ENCODE assay signal across 8 cellular contexts in genomic region chrX:56812515-56813105, GRCh38.
DNase-seq lines count a peak whose midpoint lies in the region; ATAC-seq and TF ChIP-seq lines count a peak whose summit lies in the region.

No MANE protein-coding gene starts in this region.

- no peak overlapping the region for H2AFZ ChIP-seq in hepatocyte

- TF ChIP-seq POLR2A in breast epithelium (IDR thresholded peaks at IDR 0.05), result no peak

- H3K4me3 ChIP-seq in GM08714 (ENCODE audit: low read length) (peak overlapping the region; percentile 61; the same call in 1 of the 2 replicates), breast epithelium (peak overlapping the region; percentile 2 to 44 (median 9)), rectal smooth muscle tissue (ENCODE audit: low read length) (peak overlapping the region; percentile 17), hepatocyte (no peak overlapping the region)
- H3K4me3 ChIP-seq in Jurkat, Clone E6-1 (ENCODE audit: low read length), result no peak overlapping the region

- no peaks in the 10 kb centered on the region for H3K36me3 ChIP-seq in breast epithelium
- H3K36me3 ChIP-seq in rectal smooth muscle tissue (ENCODE audit: control insufficient read depth, insufficient read depth, low read length), result no peaks in the 10 kb centered on the region
- no peaks in the 10 kb centered on the region for H3K36me3 ChIP-seq in hepatocyte (replicated peaks; ENCODE audit: insufficient read depth, low read depth)

- peak overlapping the region; percentile 45 to 68 for H3K27ac ChIP-seq in breast epithelium
- no peak overlapping the region for H3K27ac ChIP-seq in rectal smooth muscle tissue (ENCODE audit: low read depth, low read length)
- no peak overlapping the region for H3K27ac ChIP-seq in hepatocyte

- H3K79me2 ChIP-seq in hepatocyte, result peaks cover 6% of the 10 kb centered on the region

- no peaks in the 10 kb centered on the region for H3K9me2 ChIP-seq in hepatocyte (replicated peaks; ENCODE audit: insufficient read depth)

- H3K9me3 ChIP-seq in breast epithelium (no peaks in the 10 kb centered on the region), hepatocyte (ENCODE audit: low read depth) (no peaks in the 10 kb centered on the region)

- DNase-seq in Jurkat, Clone E6-1 (ENCODE audit: low read depth, low spot score), result peak; percentile 41
- DNase-seq in breast epithelium (ENCODE audit: low spot score in 2 of 2), result no peak
- DNase-seq in NCI-H345 (lab: John Stamatoyannopoulos, UW), result no peak
- DNase-seq in hepatocyte (ENCODE audit: low spot score), result no peak
- no peak for DNase-seq in HK-2 (ENCODE audit: unreplicated experiment)

- WGBS in hepatocyte (ENCODE audit: low lambda C conversion rate, missing lambda C conversion rate), result 88% methylated on average over 7 of the region's 7 CpGs

- ATAC-seq in GM21423 (IDR thresholded peaks at IDR 0.05; ENCODE audit: unreplicated experiment), result peak; percentile 88

- no peak overlapping the region for H3K4me2 ChIP-seq in hepatocyte

- H4K20me1 ChIP-seq in hepatocyte (ENCODE audit: insufficient read depth, poor library complexity, severe bottlenecking), result no peaks in the 10 kb centered on the region

- H3K9ac ChIP-seq in rectal smooth muscle tissue (ENCODE audit: low read length), result no peak overlapping the region

- TF ChIP-seq CTCF in breast epithelium (IDR thresholded peaks at IDR 0.05) (no peak), hepatocyte (IDR thresholded peaks at IDR 0.05; ENCODE audit: poor library complexity) (no peak)

- H3K4me1 ChIP-seq in breast epithelium (no peaks in the 10 kb centered on the region), rectal smooth muscle tissue (ENCODE audit: control insufficient read depth, insufficient read depth, low read length) (no peaks in the 10 kb centered on the region), hepatocyte (ENCODE audit: insufficient read depth) (no peaks in the 10 kb centered on the region)

- H3K27me3 ChIP-seq in breast epithelium, result peaks cover 0 to 19% of the 10 kb centered on the region in 2 donors
- no peaks in the 10 kb centered on the region for H3K27me3 ChIP-seq in rectal smooth muscle tissue (ENCODE audit: control insufficient read depth, insufficient read depth, low read length)
- no peaks in the 10 kb centered on the region for H3K27me3 ChIP-seq in hepatocyte

- intact Hi-C loops in breast epithelium (cut with DNase I; ENCODE audit: low total_unique reads), result no loop called here

Comparison
In these comparisons a context has a peak if more than half of its experiments do, and no peak if none do; other contexts are left out.
1. H3K4me3 ChIP-seq: peak in GM08714 (single experiment), breast epithelium (3 of 3) and rectal smooth muscle tissue (single experiment); none in Jurkat, Clone E6-1 (single experiment) and hepatocyte (single experiment).
2. H3K27ac ChIP-seq: peak in breast epithelium (2 of 2); none in rectal smooth muscle tissue (single experiment) and hepatocyte (single experiment).